In genomic region chr11:99766816-99767215, GRCh38 we compare ENCODE assay signal across 24 cellular contexts.
"Had no signal": no experiment of that assay in that cellular context is flagged by ENCODE, and none has a peak within 500 bp of the region (broad histone marks: within the 10 kb centered on the region; RNA-seq: fewer than 3 reads in every experiment).

No MANE protein-coding gene starts in this region.

- H3K4me1 ChIP-seq: breast epithelium, colonic mucosa, gastrocnemius medialis, transverse colon, uterus had no signal

- H3K4me3 ChIP-seq: breast epithelium, colonic mucosa, gastrocnemius medialis, transverse colon, uterus had no signal

- FAIRE-seq: TTC549 had no signal

- DNase-seq: activated CD4-positive, alpha-beta T cell treated with anti-CD3 and anti-CD28 coated beads for 1 hour; activated CD4-positive, alpha-beta T cell treated with anti-CD3 and anti-CD28 coated beads, Interleukin-2, amount 50 U/mL, for 1 hour; activated CD8-positive, alpha-beta T cell treated with anti-CD3 and anti-CD28 coated beads for 36 hours; activated gamma-delta T cell treated with Interleukin-2 at 50 U/mL for 16 hours; activated naive CD4-positive, alpha-beta T cell treated with anti-CD3 and anti-CD28 coated beads, Interleukin-2, amount 50 U/mL, for 16 hours; activated T-cell treated with anti-CD3 and anti-CD28 coated beads, Interleukin-2, amount 50 U/mL, for 4 hours; amygdala; colonic mucosa; effector CD8-positive, alpha-beta T cell; gastrocnemius medialis; glutamatergic neuron; hippocampal formation; posterior cingulate gyrus; right cardiac atrium; stimulated activated CD4-positive, alpha-beta T cell treated with anti-CD3 and anti-CD28 coated beads, Interleukin-2, amount 100 ng/mL, for 48 hours; stimulated activated naive CD4-positive, alpha-beta T cell treated with Interleukin-2 at 50 U/mL for 16 hours; transverse colon; uterus had no signal

- H3K4me1 Mint-ChIP-seq: activated T-helper 17 cell treated with anti-CD3 and anti-CD28 coated beads, Interleukin-2, amount 50 U/mL, for 72 hours; central memory CD8-positive, alpha-beta T cell; WTC11 had no signal

- H3K36me3 Mint-ChIP-seq: natural killer cell treated with Interleukin-12 subunit alpha and Interleukin-12 subunit beta and Interleukin-15 and Interleukin-18, amount 100 ng/mL, for 72 hours; WTC11 had no signal

- H3K27ac ChIP-seq: breast epithelium, colonic mucosa, gastrocnemius medialis, transverse colon, uterus had no signal

- H3K4me3 Mint-ChIP-seq: activated CD8-positive, alpha-beta T cell treated with anti-CD3 and anti-CD28 coated beads for 36 hours; activated T-cell treated with anti-CD3 and anti-CD28 coated beads, Interleukin-2, amount 50 U/mL, for 4 hours; activated T-helper 17 cell treated with anti-CD3 and anti-CD28 coated beads, Interleukin-2, amount 50 U/mL, for 72 hours; central memory CD8-positive, alpha-beta T cell; natural killer cell treated with Interleukin-12 subunit alpha and Interleukin-12 subunit beta and Interleukin-15 and Interleukin-18, amount 100 ng/mL, for 72 hours; WTC11 had no signal

- H3K9me3 ChIP-seq: breast epithelium, colonic mucosa, gastrocnemius medialis, transverse colon, uterus had no signal

- H3K27me3 Mint-ChIP-seq: activated CD8-positive, alpha-beta T cell treated with anti-CD3 and anti-CD28 coated beads for 36 hours; activated T-helper 17 cell treated with anti-CD3 and anti-CD28 coated beads, Interleukin-2, amount 50 U/mL, for 72 hours; central memory CD8-positive, alpha-beta T cell; natural killer cell treated with Interleukin-12 subunit alpha and Interleukin-12 subunit beta and Interleukin-15 and Interleukin-18, amount 100 ng/mL, for 72 hours had no signal

- H3K27me3 ChIP-seq: breast epithelium, colonic mucosa, gastrocnemius medialis, transverse colon, uterus had no signal

- H3K27ac Mint-ChIP-seq: activated CD8-positive, alpha-beta T cell treated with anti-CD3 and anti-CD28 coated beads for 36 hours; activated T-helper 17 cell treated with anti-CD3 and anti-CD28 coated beads, Interleukin-2, amount 50 U/mL, for 72 hours; natural killer cell treated with Interleukin-12 subunit alpha and Interleukin-12 subunit beta and Interleukin-15 and Interleukin-18, amount 100 ng/mL, for 72 hours; WTC11 had no signal

- H3K9me3 Mint-ChIP-seq: activated CD8-positive, alpha-beta T cell treated with anti-CD3 and anti-CD28 coated beads for 36 hours; WTC11 had no signal

- H3K36me3 ChIP-seq: breast epithelium, colonic mucosa, gastrocnemius medialis, transverse colon, uterus had no signal

- ATAC-seq: activated CD8-positive, alpha-beta T cell treated with anti-CD3 and anti-CD28 coated beads for 36 hours; activated T-cell treated with anti-CD3 and anti-CD28 coated beads, Interleukin-2, amount 50 U/mL, for 4 hours; activated T-helper 17 cell treated with anti-CD3 and anti-CD28 coated beads, Interleukin-2, amount 50 U/mL, for 72 hours; gastrocnemius medialis; natural killer cell treated with Interleukin-12 subunit alpha and Interleukin-12 subunit beta and Interleukin-15 and Interleukin-18, amount 100 ng/mL, for 72 hours; right cardiac atrium; WTC11 had no signal
